In genomic region chr1:17596651-17597509, GRCh38 we compare ENCODE assay signal across 13 cellular contexts.
A peak's percentile ranks its signal among the peaks of the same experiment; 100 is the strongest.
DNase-seq lines count a peak whose midpoint lies in the region; ATAC-seq and TF ChIP-seq lines count a peak whose summit lies in the region.
"Had no signal": no experiment of that assay in that cellular context is flagged by ENCODE, and none has a peak within 500 bp of the region (broad histone marks: within the 10 kb centered on the region; RNA-seq: fewer than 3 reads in every experiment).

No MANE protein-coding gene starts in this region.

- no peak overlapping the region for H3K27ac ChIP-seq in SK-N-MC
- H3K27ac ChIP-seq: BLaER1, spleen had no signal

- TF ChIP-seq POLR2A in erythroblast (IDR thresholded peaks at IDR 0.05; ENCODE audit: low read length): no peak

- H3K36me3 ChIP-seq in SK-N-MC (ENCODE audit: insufficient read depth, low read length): no peaks in the 10 kb centered on the region
- H3K36me3 ChIP-seq in mucosa of stomach (ENCODE audit: control insufficient read depth, insufficient read depth, low read length): no peaks in the 10 kb centered on the region
- H3K36me3 ChIP-seq: spleen had no signal

- H3K4me1 ChIP-seq in mucosa of stomach (ENCODE audit: control insufficient read depth, insufficient read depth, low read length): peaks cover 26% of the 10 kb centered on the region

- ATAC-seq in GM18517 (IDR thresholded peaks at IDR 0.05; ENCODE audit: unreplicated experiment): no peak
- ATAC-seq: activated CD8-positive, alpha-beta T cell treated with anti-CD3 and anti-CD28 coated beads for 36 hours had no signal

- DNase-seq in DMS79 treated with DMSO at 0.1 percent for 48 hours (lab: John Stamatoyannopoulos, UW) (peak; percentile 97), NCI-H2107 (lab: John Stamatoyannopoulos, UW) (peak; percentile 20), SK-N-MC (ENCODE audit: low read depth, low spot score) (peak; percentile 24), 8988T (no peak), erythroblast (lab: John Stamatoyannopoulos, UW) (no peak)
- no peak for DNase-seq in activated naive CD4-positive, alpha-beta T cell treated with anti-CD3 and anti-CD28 coated beads, Interleukin-2, amount 50 U/mL, for 16 hours
- DNase-seq: activated CD8-positive, alpha-beta T cell treated with anti-CD3 and anti-CD28 coated beads for 36 hours; NCI-H82; spleen; stimulated activated CD8-positive, alpha-beta memory T cell treated with anti-CD3 and anti-CD28 coated beads, Interleukin-4, amount 100 ng/mL, for 48 hours had no signal

- no peaks in the 10 kb centered on the region for H3K9me3 ChIP-seq in SK-N-MC (ENCODE audit: low read depth, low read length)
- H3K9me3 ChIP-seq in mucosa of stomach (ENCODE audit: control insufficient read depth, low read length): no peaks in the 10 kb centered on the region
- H3K9me3 ChIP-seq: BLaER1, spleen had no signal

- no peak overlapping the region for H3K4me3 ChIP-seq in SK-N-MC
- no peak overlapping the region for H3K4me3 ChIP-seq in mucosa of stomach (ENCODE audit: low read length)
- H3K4me3 ChIP-seq: BLaER1, spleen had no signal

- H3K9ac ChIP-seq in SK-N-MC (ENCODE audit: insufficient read length) (no peak overlapping the region), mucosa of stomach (ENCODE audit: low read length) (peak overlapping the region; percentile 15)
- H3K9ac ChIP-seq: BLaER1 had no signal

- H3K27me3 ChIP-seq in mucosa of stomach (ENCODE audit: control insufficient read depth, insufficient read depth, low read length): no peaks in the 10 kb centered on the region
- H3K27me3 ChIP-seq: BLaER1, spleen had no signal

Comparison
In these comparisons a context has a peak if more than half of its experiments do, and no peak if none do; other contexts are left out.
1. DNase-seq: peak in DMS79 treated with DMSO at 0.1 percent for 48 hours (single experiment), NCI-H2107 (single experiment) and SK-N-MC (single experiment); none in 8988T (single experiment), activated naive CD4-positive, alpha-beta T cell treated with anti-CD3 and anti-CD28 coated beads, Interleukin-2, amount 50 U/mL, for 16 hours (single experiment) and erythroblast (0 of 2).